Comparison of ENCODE assay signal across 8 cellular contexts in the genomic region with DNA sequence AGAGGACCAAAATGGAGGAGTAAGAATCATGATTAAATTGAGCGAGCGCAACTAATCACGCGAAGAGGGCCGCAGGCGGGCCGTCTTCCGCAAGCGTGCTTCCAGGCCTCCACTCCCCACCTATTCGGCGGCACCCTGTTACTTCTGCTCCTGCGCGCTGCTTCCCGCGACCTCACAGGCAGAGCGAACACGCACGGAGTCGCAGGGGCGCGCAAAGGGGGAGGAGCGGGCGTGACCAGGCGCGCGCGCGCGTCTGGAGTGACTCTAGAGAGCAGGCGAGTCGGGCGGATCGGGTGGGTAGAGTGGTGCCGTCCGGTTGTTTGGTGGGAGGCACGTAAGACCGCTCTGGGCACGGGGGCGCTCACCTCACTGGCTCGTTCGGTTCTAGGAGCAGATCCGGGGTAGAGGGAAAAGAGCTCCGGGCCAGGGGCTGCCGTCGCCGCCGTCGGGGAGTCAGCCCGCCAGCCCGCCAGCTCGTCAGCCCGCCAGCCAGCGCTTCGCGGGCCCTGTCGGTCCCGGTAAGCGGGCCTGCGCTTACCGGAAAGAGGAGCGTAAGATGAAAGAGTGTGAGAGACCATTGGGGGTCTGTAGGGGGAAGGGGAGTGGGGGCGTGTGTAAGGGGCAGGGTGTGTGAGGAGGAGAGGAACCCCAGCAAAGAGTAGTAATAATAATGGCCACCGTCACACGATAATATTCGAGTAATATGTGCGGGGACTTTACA.
DNase-seq lines count a peak whose midpoint lies in the region; ATAC-seq and TF ChIP-seq lines count a peak whose summit lies in the region.

Gene CNOT8, plus strand, starts transcription at position 377 of the 721 bp plus-strand sequence. CDS start 4,652 bp downstream, outside the sequence.

- TF ChIP-seq CTCF in AG09309 (IDR thresholded peaks at IDR 0.05; ENCODE audit: control insufficient read depth, insufficient read depth, low read depth, low read length, missing control alignments): no peak

- peaks cover 49% of the 10 kb centered on the region for H3K4me1 Mint-ChIP-seq in central memory CD8-positive, alpha-beta T cell

- peak within 1 kb of the TSS; percentile 98 for H3K27ac Mint-ChIP-seq in central memory CD8-positive, alpha-beta T cell (ENCODE audit: low read depth)

- no peaks in the 10 kb centered on the region for H3K27me3 Mint-ChIP-seq in central memory CD8-positive, alpha-beta T cell

- H3K4me3 ChIP-seq in AG09309 (ENCODE audit: control insufficient read depth, low read depth, low read length): peak within 1 kb of the TSS; percentile 77

- H3K9me3 Mint-ChIP-seq in central memory CD8-positive, alpha-beta T cell: no peaks in the 10 kb centered on the region

- H3K4me3 Mint-ChIP-seq in central memory CD8-positive, alpha-beta T cell: peak within 1 kb of the TSS; percentile 93

- peak; percentile 72 for ATAC-seq in GM19025 (IDR thresholded peaks at IDR 0.05; ENCODE audit: low read depth, unreplicated experiment)
- peak; percentile 75 for ATAC-seq in HG03342 (IDR thresholded peaks at IDR 0.05; ENCODE audit: unreplicated experiment)
- ATAC-seq in central memory CD8-positive, alpha-beta T cell (replicated peaks; ENCODE audit: extremely low read depth, poor library complexity, severe bottlenecking): peak; percentile 80

- DNase-seq in AG09309 (ENCODE audit: low read depth) (peak; percentile 91), NCI-H446 (lab: John Stamatoyannopoulos, UW) (peak; percentile 80 to 97), islet precursor cell (peak; percentile 99)
- DNase-seq in activated CD4-positive, CD25-positive, alpha-beta regulatory T cell treated with anti-CD3 and anti-CD28 coated beads, Interleukin-2, amount 50 U/mL, for 16 hours (ENCODE audit: low read depth, low spot score): peak; percentile 96
- peak; percentile 96 for DNase-seq in central memory CD8-positive, alpha-beta T cell (ENCODE audit: low spot score in 2 of 2)
- peak; percentile 94 to 97 (median 96) for DNase-seq in stimulated activated CD4-positive, alpha-beta T cell treated with anti-CD3 and anti-CD28 coated beads, Interleukin-12 subunit alpha, Interleukin-12 subunit beta, amount 100 ng/mL, for 48 hours (ENCODE audit: low read depth in 2 of 3, low spot score in 1 of 3)

- peaks cover 36% of the 10 kb centered on the region for H3K36me3 Mint-ChIP-seq in central memory CD8-positive, alpha-beta T cell (ENCODE audit: insufficient read depth)

Comparison
In these comparisons a context has a peak if more than half of its experiments do, and no peak if none do; other contexts are left out.
1. Peak in every context shown above with its lines: DNase-seq, ATAC-seq and H3K4me3 ChIP-seq.